Comparison of ENCODE assay signal across 1 cellular context in the genomic region with DNA sequence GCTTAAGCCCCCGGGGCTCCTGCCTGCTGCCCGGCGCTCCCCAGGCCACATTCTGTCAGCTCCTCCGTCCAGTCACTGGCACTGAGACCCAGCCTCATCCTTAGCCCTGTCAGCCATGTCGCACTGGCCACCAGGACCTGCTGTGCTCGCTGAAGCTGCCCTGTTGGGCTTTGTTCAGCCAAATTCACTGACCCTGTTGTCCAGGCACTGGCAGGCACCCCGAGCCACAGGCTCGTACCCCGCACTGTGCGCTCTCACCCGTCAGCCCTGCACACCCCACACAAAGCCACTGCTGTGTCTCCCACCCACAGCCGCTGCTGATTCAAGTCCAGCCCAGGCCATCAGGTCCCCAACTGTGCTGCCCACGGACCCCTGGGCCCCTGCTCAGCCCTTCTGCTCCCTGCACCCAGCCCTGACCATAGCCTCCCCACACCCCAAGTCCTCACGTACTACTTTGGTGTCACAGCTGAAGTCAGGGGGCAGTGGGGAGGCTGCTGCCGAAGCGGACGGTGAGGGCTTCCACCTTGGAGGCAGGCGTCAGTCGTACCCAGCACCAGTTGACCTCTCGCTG.
TF ChIP-seq lines count a peak whose summit lies in the region.

No MANE protein-coding gene starts in this region.

TF ChIP-seq in GM23338, 12 proteins besides CTCF, POLR2A, EP300 and RAD21 (continued from another document):
- TF ChIP-seq, protein P1, sequence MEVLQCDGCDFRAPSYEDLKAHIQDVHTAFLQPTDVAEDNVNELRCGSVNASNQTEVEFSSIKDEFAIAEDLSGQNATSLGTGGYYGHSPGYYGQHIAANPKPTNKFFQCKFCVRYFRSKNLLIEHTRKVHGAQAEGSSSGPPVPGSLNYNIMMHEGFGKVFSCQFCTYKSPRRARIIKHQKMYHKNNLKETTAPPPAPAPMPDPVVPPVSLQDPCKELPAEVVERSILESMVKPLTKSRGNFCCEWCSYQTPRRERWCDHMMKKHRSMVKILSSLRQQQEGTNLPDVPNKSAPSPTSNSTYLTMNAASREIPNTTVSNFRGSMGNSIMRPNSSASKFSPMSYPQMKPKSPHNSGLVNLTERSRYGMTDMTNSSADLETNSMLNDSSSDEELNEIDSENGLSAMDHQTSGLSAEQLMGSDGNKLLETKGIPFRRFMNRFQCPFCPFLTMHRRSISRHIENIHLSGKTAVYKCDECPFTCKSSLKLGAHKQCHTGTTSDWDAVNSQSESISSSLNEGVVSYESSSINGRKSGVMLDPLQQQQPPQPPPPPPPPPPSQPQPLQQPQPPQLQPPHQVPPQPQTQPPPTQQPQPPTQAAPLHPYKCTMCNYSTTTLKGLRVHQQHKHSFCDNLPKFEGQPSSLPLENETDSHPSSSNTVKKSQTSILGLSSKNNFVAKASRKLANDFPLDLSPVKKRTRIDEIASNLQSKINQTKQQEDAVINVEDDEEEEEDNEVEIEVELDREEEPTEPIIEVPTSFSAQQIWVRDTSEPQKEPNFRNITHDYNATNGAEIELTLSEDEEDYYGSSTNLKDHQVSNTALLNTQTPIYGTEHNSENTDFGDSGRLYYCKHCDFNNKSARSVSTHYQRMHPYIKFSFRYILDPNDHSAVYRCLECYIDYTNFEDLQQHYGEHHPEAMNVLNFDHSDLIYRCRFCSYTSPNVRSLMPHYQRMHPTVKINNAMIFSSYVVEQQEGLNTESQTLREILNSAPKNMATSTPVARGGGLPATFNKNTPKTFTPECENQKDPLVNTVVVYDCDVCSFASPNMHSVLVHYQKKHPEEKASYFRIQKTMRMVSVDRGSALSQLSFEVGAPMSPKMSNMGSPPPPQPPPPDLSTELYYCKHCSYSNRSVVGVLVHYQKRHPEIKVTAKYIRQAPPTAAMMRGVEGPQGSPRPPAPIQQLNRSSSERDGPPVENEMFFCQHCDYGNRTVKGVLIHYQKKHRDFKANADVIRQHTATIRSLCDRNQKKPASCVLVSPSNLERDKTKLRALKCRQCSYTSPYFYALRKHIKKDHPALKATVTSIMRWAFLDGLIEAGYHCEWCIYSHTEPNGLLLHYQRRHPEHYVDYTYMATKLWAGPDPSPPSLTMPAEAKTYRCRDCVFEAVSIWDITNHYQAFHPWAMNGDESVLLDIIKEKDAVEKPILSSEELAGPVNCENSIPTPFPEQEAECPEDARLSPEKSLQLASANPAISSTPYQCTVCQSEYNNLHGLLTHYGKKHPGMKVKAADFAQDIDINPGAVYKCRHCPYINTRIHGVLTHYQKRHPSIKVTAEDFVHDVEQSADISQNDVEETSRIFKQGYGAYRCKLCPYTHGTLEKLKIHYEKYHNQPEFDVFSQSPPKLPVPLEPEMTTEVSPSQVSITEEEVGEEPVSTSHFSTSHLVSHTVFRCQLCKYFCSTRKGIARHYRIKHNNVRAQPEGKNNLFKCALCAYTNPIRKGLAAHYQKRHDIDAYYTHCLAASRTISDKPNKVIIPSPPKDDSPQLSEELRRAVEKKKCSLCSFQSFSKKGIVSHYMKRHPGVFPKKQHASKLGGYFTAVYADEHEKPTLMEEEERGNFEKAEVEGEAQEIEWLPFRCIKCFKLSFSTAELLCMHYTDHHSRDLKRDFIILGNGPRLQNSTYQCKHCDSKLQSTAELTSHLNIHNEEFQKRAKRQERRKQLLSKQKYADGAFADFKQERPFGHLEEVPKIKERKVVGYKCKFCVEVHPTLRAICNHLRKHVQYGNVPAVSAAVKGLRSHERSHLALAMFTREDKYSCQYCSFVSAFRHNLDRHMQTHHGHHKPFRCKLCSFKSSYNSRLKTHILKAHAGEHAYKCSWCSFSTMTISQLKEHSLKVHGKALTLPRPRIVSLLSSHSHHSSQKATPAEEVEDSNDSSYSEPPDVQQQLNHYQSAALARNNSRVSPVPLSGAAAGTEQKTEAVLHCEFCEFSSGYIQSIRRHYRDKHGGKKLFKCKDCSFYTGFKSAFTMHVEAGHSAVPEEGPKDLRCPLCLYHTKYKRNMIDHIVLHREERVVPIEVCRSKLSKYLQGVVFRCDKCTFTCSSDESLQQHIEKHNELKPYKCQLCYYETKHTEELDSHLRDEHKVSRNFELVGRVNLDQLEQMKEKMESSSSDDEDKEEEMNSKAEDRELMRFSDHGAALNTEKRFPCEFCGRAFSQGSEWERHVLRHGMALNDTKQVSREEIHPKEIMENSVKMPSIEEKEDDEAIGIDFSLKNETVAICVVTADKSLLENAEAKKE (CRISPR knock-in tag; IDR thresholded peaks at IDR 0.05), result no peak
- TF ChIP-seq, protein P2, sequence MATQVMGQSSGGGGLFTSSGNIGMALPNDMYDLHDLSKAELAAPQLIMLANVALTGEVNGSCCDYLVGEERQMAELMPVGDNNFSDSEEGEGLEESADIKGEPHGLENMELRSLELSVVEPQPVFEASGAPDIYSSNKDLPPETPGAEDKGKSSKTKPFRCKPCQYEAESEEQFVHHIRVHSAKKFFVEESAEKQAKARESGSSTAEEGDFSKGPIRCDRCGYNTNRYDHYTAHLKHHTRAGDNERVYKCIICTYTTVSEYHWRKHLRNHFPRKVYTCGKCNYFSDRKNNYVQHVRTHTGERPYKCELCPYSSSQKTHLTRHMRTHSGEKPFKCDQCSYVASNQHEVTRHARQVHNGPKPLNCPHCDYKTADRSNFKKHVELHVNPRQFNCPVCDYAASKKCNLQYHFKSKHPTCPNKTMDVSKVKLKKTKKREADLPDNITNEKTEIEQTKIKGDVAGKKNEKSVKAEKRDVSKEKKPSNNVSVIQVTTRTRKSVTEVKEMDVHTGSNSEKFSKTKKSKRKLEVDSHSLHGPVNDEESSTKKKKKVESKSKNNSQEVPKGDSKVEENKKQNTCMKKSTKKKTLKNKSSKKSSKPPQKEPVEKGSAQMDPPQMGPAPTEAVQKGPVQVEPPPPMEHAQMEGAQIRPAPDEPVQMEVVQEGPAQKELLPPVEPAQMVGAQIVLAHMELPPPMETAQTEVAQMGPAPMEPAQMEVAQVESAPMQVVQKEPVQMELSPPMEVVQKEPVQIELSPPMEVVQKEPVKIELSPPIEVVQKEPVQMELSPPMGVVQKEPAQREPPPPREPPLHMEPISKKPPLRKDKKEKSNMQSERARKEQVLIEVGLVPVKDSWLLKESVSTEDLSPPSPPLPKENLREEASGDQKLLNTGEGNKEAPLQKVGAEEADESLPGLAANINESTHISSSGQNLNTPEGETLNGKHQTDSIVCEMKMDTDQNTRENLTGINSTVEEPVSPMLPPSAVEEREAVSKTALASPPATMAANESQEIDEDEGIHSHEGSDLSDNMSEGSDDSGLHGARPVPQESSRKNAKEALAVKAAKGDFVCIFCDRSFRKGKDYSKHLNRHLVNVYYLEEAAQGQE (IDR thresholded peaks at IDR 0.05; ENCODE audit: unreplicated experiment), result no peak
- TF ChIP-seq POLR2AphosphoS5 (IDR thresholded peaks at IDR 0.05; ENCODE audit: low read depth), result no peak
- no peak for TF ChIP-seq ZNF331 (CRISPR knock-in tag; IDR thresholded peaks at IDR 0.05; ENCODE audit: low read depth)
